In genomic region chr2:42973771-42974170, GRCh38 we compare ENCODE assay signal across 19 cellular contexts.
DNase-seq lines count a peak whose midpoint lies in the region; ATAC-seq and TF ChIP-seq lines count a peak whose summit lies in the region.
"Had no signal": no experiment of that assay in that cellular context is flagged by ENCODE, and none has a peak within 500 bp of the region (broad histone marks: within the 10 kb centered on the region; RNA-seq: fewer than 3 reads in every experiment).

No MANE protein-coding gene starts in this region.

- DNase-seq in cardiac septum (ENCODE audit: low spot score) (peak; percentile 17), left cardiac atrium (no peak), endothelial cell (ENCODE audit: low spot score) (no peak), osteoblast (ENCODE audit: insufficient read length, low spot score, missing footprints) (peak; percentile 62), NCI-H2107 treated with DMSO at 0.1 percent for 48 hours (lab: John Stamatoyannopoulos, UW; ENCODE audit: unreplicated experiment) (no peak), activated T-cell treated with anti-CD3 and anti-CD28 coated beads for 4 hours (no peak), GM10248 (ENCODE audit: extremely low spot score) (no peak)
- DNase-seq: activated CD4-positive, alpha-beta T cell treated with anti-CD3 and anti-CD28 coated beads for 36 hours; activated naive CD4-positive, alpha-beta T cell treated with anti-CD3 and anti-CD28 coated beads, Interleukin-2, amount 50 U/mL, for 16 hours; hypothalamus; midbrain; NCI-H1417 treated with DMSO at 0.1 percent for 48 hours; occipital lobe; SHP77; T1000 had no signal

- H3K27me3 ChIP-seq in osteoblast (ENCODE audit: insufficient read depth, low read length) = no peaks in the 10 kb centered on the region
- H3K27me3 ChIP-seq: body of pancreas had no signal

- POLR2A ChIA-PET in GM10248 (lab: Yijun Ruan, JAX) = no interaction called here

- H3K27ac Mint-ChIP-seq in endothelial cell (ENCODE audit: unreplicated experiment) = peak overlapping the region; percentile 42
- H3K27ac Mint-ChIP-seq: activated CD4-positive, alpha-beta T cell treated with anti-CD3 and anti-CD28 coated beads for 36 hours had no signal

- H3K9me3 Mint-ChIP-seq in endothelial cell (ENCODE audit: unreplicated experiment) = no peaks in the 10 kb centered on the region
- H3K9me3 Mint-ChIP-seq: stimulated activated effector memory CD8-positive, alpha-beta T cell treated with anti-CD3 and anti-CD28 coated beads, Interleukin-12 subunit alpha, Interleukin-12 subunit beta, amount 100 ng/mL, for 72 hours had no signal

- peaks cover 8% of the 10 kb centered on the region for H3K27me3 Mint-ChIP-seq in endothelial cell (ENCODE audit: unreplicated experiment)
- H3K27me3 Mint-ChIP-seq: activated CD4-positive, alpha-beta T cell treated with anti-CD3 and anti-CD28 coated beads for 36 hours had no signal

- H3K9me3 ChIP-seq in osteoblast (ENCODE audit: low read depth, low read length) = no peaks in the 10 kb centered on the region
- H3K9me3 ChIP-seq: body of pancreas had no signal

- H3K4me2 ChIP-seq in osteoblast (ENCODE audit: insufficient read depth, low read length) = no peak overlapping the region

- intact Hi-C loops in cardiac septum (cut with DNase I) (loop anchor here (2.0 kb wide), 1 partner anchor 255 kb away; no protein-coding TSS in a partner anchor), left cardiac atrium (cut with DNase I) (loop anchor here (2.0 to 10.0 kb wide), 4 partner anchors 255 to 511 kb away; no protein-coding TSS in a partner anchor)

- H3K4me3 ChIP-seq in osteoblast (ENCODE audit: insufficient read depth, low read length) = no peak overlapping the region
- H3K4me3 ChIP-seq: body of pancreas, skin epidermis had no signal

- no peaks in the 10 kb centered on the region for H3K36me3 ChIP-seq in osteoblast (ENCODE audit: insufficient read depth, low read length)

- no peak for TF ChIP-seq CTCF in endothelial cell (IDR thresholded peaks at IDR 0.05; ENCODE audit: unreplicated experiment)
- no peak for TF ChIP-seq CTCF in osteoblast (IDR thresholded peaks at IDR 0.05; ENCODE audit: extremely low read depth, low read depth, low read length)
- no peak for TF ChIP-seq CTCF in GM10248 (IDR thresholded peaks at IDR 0.05; ENCODE audit: control extremely low read depth, extremely low read depth, low read depth, missing control alignments)

- no peaks in the 10 kb centered on the region for H4K20me1 ChIP-seq in osteoblast (ENCODE audit: insufficient read depth, low read length)

- peak overlapping the region; percentile 65 for H3K27ac ChIP-seq in osteoblast (ENCODE audit: low read depth, low read length)

- H3K4me1 ChIP-seq in osteoblast (ENCODE audit: insufficient read depth, low read length) = peaks cover 41% of the 10 kb centered on the region

- CTCF ChIA-PET in GM10248 (lab: Yijun Ruan, JAX) = interaction anchor here (1.0 to 3.6 kb wide), 12 partner anchors 12 to 568 kb away, joined by 3 to 21 read pairs (median 4); no protein-coding TSS in a partner anchor

- no peaks in the 10 kb centered on the region for H3K36me3 Mint-ChIP-seq in endothelial cell (ENCODE audit: low read depth, unreplicated experiment)

- H3K4me1 Mint-ChIP-seq in endothelial cell (ENCODE audit: unreplicated experiment) = peaks cover 28% of the 10 kb centered on the region

- peak overlapping the region; percentile 45 for H2AFZ ChIP-seq in osteoblast (ENCODE audit: low read length)

- no peaks in the 10 kb centered on the region for H3K79me2 ChIP-seq in osteoblast (ENCODE audit: insufficient read depth, low read length)

- H3K4me3 Mint-ChIP-seq in endothelial cell (ENCODE audit: unreplicated experiment) = no peak overlapping the region
- H3K4me3 Mint-ChIP-seq: activated CD4-positive, alpha-beta T cell treated with anti-CD3 and anti-CD28 coated beads for 36 hours; stimulated activated effector memory CD8-positive, alpha-beta T cell treated with anti-CD3 and anti-CD28 coated beads, Interleukin-12 subunit alpha, Interleukin-12 subunit beta, amount 100 ng/mL, for 72 hours had no signal

- ATAC-seq in left cardiac atrium (no peak), GM21786 (IDR thresholded peaks at IDR 0.05; ENCODE audit: unreplicated experiment) (no peak)
- ATAC-seq: activated CD4-positive, alpha-beta T cell treated with anti-CD3 and anti-CD28 coated beads for 36 hours; body of pancreas; stimulated activated effector memory CD8-positive, alpha-beta T cell treated with anti-CD3 and anti-CD28 coated beads, Interleukin-12 subunit alpha, Interleukin-12 subunit beta, amount 100 ng/mL, for 72 hours had no signal

Comparison
In these comparisons a context has a peak if more than half of its experiments do, and no peak if none do; other contexts are left out.
1. DNase-seq: peak in cardiac septum (single experiment) and osteoblast (single experiment); none in left cardiac atrium (single experiment), endothelial cell (single experiment), NCI-H2107 treated with DMSO at 0.1 percent for 48 hours (single experiment), activated T-cell treated with anti-CD3 and anti-CD28 coated beads for 4 hours (single experiment) and GM10248 (single experiment).